In genomic region chr15:66004618-66005262, GRCh38 we compare ENCODE assay signal across 8 cellular contexts.
DNase-seq lines count a peak whose midpoint lies in the region; TF ChIP-seq lines count a peak whose summit lies in the region.

No MANE protein-coding gene starts in this region.

- H2BK120ac ChIP-seq in neuronal stem cell (ENCODE audit: low read depth, low read length): no peak overlapping the region

- H3K27ac ChIP-seq in neuronal stem cell (replicated peaks; ENCODE audit: low read length): no peak overlapping the region
- H3K27ac ChIP-seq in transverse colon: no peak overlapping the region
- no peak overlapping the region for H3K27ac ChIP-seq in tibial nerve

- no peak overlapping the region for H3K23ac ChIP-seq in neuronal stem cell (ENCODE audit: low read depth, low read length, poor library complexity)

- H3K27me3 ChIP-seq in neuronal stem cell (ENCODE audit: control insufficient read depth in 3 of 3, insufficient read depth in 3 of 3, low read depth in 1 of 3, low read length in 3 of 3) (peaks cover 0 to 5% (median 0%) of the 10 kb centered on the region in 3 experiments), transverse colon (no peaks in the 10 kb centered on the region), tibial nerve (no peaks in the 10 kb centered on the region)

- DNase-seq in NCI-H82 (lab: John Stamatoyannopoulos, UW) (peak; percentile 29), NCI-H82 treated with DMSO at 0.1 percent for 48 hours (lab: John Stamatoyannopoulos, UW; ENCODE audit: unreplicated experiment) (no peak), MV-4-11 (lab: John Stamatoyannopoulos, UW) (peak; percentile 7), choroid plexus epithelial cell (ENCODE audit: low read depth) (peak; percentile 44), neuronal stem cell (ENCODE audit: low spot score) (peak; percentile 58), transverse colon (no peak), SKM-1 (lab: John Stamatoyannopoulos, UW; ENCODE audit: unreplicated experiment) (no peak), tibial nerve (ENCODE audit: low spot score in 2 of 2) (no peak)

- no peak overlapping the region for H3K9ac ChIP-seq in neuronal stem cell (ENCODE audit: low read depth, low read length, poor library complexity)

- no peak overlapping the region for H2AFZ ChIP-seq in neuronal stem cell (ENCODE audit: low read length)

- no peaks in the 10 kb centered on the region for H3K79me1 ChIP-seq in neuronal stem cell (ENCODE audit: low read depth, low read length)

- in situ Hi-C loops in transverse colon (cut with MboI; ENCODE audit: low pct_ligation_motif_present in 1 of 4, low pct_unique_long_range_greater_than_20kb in 1 of 4, low sequenced_read_pairs in 3 of 4): no loop called here

- H2BK12ac ChIP-seq in neuronal stem cell (ENCODE audit: low read length): no peak overlapping the region

- no peak overlapping the region for H2BK15ac ChIP-seq in neuronal stem cell (ENCODE audit: low read length)

- TF ChIP-seq CTCF in choroid plexus epithelial cell (conservative IDR thresholded peaks at IDR 0.05; ENCODE audit: low read depth, low read length) (no peak), transverse colon (IDR thresholded peaks at IDR 0.05) (no peak), tibial nerve (IDR thresholded peaks at IDR 0.05) (no peak)

- H2AK5ac ChIP-seq in neuronal stem cell (ENCODE audit: low read depth, low read length): no peak overlapping the region

- H3K36me3 ChIP-seq in neuronal stem cell (replicated peaks in 1 of 2; ENCODE audit: control insufficient read depth in 2 of 2, insufficient read depth in 2 of 2, low read length in 2 of 2) (no peaks in the 10 kb centered on the region), transverse colon (no peaks in the 10 kb centered on the region), tibial nerve (no peaks in the 10 kb centered on the region)

- intact Hi-C loops in transverse colon (cut with DNase I; ENCODE audit: low total_unique reads): no loop called here

- no peak overlapping the region for H4K8ac ChIP-seq in neuronal stem cell (ENCODE audit: low read depth, low read length)

- peaks cover 0 to 15% of the 10 kb centered on the region in 2 donors for H3K4me1 ChIP-seq in neuronal stem cell (ENCODE audit: control insufficient read depth in 2 of 2, insufficient read depth in 1 of 2, low read depth in 1 of 2, low read length in 2 of 2)
- H3K4me1 ChIP-seq in transverse colon: peaks cover 0 to 7% (median 3%) of the 10 kb centered on the region in 4 donors
- no peaks in the 10 kb centered on the region for H3K4me1 ChIP-seq in tibial nerve

- no peak overlapping the region for H3K4me2 ChIP-seq in neuronal stem cell (ENCODE audit: insufficient read depth, low read length, poor library complexity, severe bottlenecking)

- no peak for TF ChIP-seq EP300 in transverse colon (IDR thresholded peaks at IDR 0.05; ENCODE audit: low read depth)
- no peak for TF ChIP-seq EP300 in tibial nerve (IDR thresholded peaks at IDR 0.05)

- no peak overlapping the region for H3K4ac ChIP-seq in neuronal stem cell (ENCODE audit: low read length)

- no peak overlapping the region for H4K91ac ChIP-seq in neuronal stem cell (ENCODE audit: low read depth, low read length, poor library complexity)

- TF ChIP-seq POLR2A in transverse colon (IDR thresholded peaks at IDR 0.05) (no peak), tibial nerve (IDR thresholded peaks at IDR 0.05) (no peak)

- H3K9me3 ChIP-seq in neuronal stem cell (replicated peaks in 1 of 2; ENCODE audit: control insufficient read depth in 2 of 2, insufficient read depth in 1 of 2, low read depth in 1 of 2, low read length in 2 of 2) (peaks cover 0 to 2% of the 10 kb centered on the region in 2 donors), transverse colon (no peaks in the 10 kb centered on the region), tibial nerve (no peaks in the 10 kb centered on the region)

- no CpG with 5 or more reads among the region's 6 CpGs for WGBS in neuronal stem cell (ENCODE audit: extremely low coverage in 2 of 2, insufficient read length in 2 of 2, insufficient replicate concordance in 1 of 2), 2 donors
- WGBS in transverse colon (ENCODE audit: low coverage in 1 of 2), 2 donors: 47 to 61% methylated on average over 4 to 6 of the region's 6 CpGs
- 35 to 43% methylated on average over 6 of the region's 6 CpGs for WGBS in tibial nerve, 2 donors

- no peak overlapping the region for H3K4me3 ChIP-seq in choroid plexus epithelial cell (ENCODE audit: low read depth, low read length)
- no peak overlapping the region for H3K4me3 ChIP-seq in neuronal stem cell (ENCODE audit: low read length in 2 of 2)
- H3K4me3 ChIP-seq in transverse colon: no peak overlapping the region
- no peak overlapping the region for H3K4me3 ChIP-seq in tibial nerve

- H3K18ac ChIP-seq in neuronal stem cell (ENCODE audit: low read length): no peak overlapping the region

- no peak overlapping the region for H2BK5ac ChIP-seq in neuronal stem cell (ENCODE audit: low read length)

- H3K14ac ChIP-seq in neuronal stem cell (ENCODE audit: low read length): no peak overlapping the region

Comparison
In these comparisons a context has a peak if more than half of its experiments do, and no peak if none do; other contexts are left out.
1. DNase-seq: peak in NCI-H82 (single experiment), MV-4-11 (single experiment), choroid plexus epithelial cell (single experiment) and neuronal stem cell (single experiment); none in NCI-H82 treated with DMSO at 0.1 percent for 48 hours (single experiment), transverse colon (single experiment), SKM-1 (single experiment) and tibial nerve (0 of 2).